14 cellular contexts compared by ENCODE assay signal in the genomic region with DNA sequence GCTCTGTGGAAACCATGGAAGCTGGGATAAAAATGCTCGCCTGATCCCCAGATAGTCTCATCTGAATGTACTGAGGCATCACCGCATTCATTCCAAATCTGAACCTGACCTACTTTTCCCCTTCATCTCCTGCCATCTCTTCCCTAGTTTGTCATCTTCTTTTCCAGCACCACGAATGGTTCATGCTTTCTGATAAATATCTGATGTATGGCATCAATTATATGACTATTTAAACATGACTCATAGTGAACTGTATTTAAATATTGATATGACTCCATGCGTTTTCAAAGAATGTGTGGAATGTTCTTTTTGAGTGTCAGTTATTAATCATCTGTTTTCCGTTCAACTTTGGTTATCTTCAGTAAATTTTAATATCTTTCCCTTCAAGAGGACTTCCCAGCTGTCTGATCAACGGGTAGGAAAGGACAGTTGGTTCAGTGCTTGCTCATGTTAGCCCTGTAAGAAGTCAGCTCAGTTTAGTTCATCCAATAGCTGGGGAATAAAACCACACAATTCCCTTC. TPM values are rescaled to one million over a fixed set of nuclear protein-coding genes. Genes with fewer than 3 reads are reported as not detected.
DNase-seq lines count a peak whose midpoint lies in the region; ATAC-seq and TF ChIP-seq lines count a peak whose summit lies in the region.
"Had no signal": no experiment of that assay in that cellular context is flagged by ENCODE, and none has a peak within 500 bp of the region (broad histone marks: within the 10 kb centered on the region; RNA-seq: fewer than 3 reads in every experiment).

No MANE protein-coding gene starts in this region.

- no peak overlapping the region for H3K4me3 Mint-ChIP-seq in activated B cell treated with CpG ODN at 0.5 μM for 24 hours
- H3K4me3 Mint-ChIP-seq: activated T-helper 17 cell treated with anti-CD3 and anti-CD28 coated beads, Interleukin-2, amount 50 U/mL, for 72 hours; central memory CD8-positive, alpha-beta T cell had no signal

- intact Hi-C loops in activated B cell treated with CpG ODN at 0.5 μM for 24 hours (cut with micrococcal nuclease), result loop anchor here (1.0 to 2.0 kb wide), 3 partner anchors 10 to 19 kb away; no protein-coding TSS in a partner anchor
- intact Hi-C loops in left ventricle myocardium superior (cut with micrococcal nuclease), result no loop called here

- ATAC-seq in HG02610 (IDR thresholded peaks at IDR 0.05; ENCODE audit: unreplicated experiment) (peak; percentile 50), activated B cell treated with CpG ODN at 0.5 μM for 24 hours (ENCODE audit: low read depth) (no peak), left ventricle myocardium superior (no peak), GM19395 (IDR thresholded peaks at IDR 0.05; ENCODE audit: unreplicated experiment) (no peak)
- ATAC-seq: activated T-helper 17 cell treated with anti-CD3 and anti-CD28 coated beads, Interleukin-2, amount 50 U/mL, for 72 hours had no signal

- DNase-seq in activated B cell treated with CpG ODN at 0.5 μM for 24 hours, result no peak
- peak; percentile 46 for DNase-seq in glomerular visceral epithelial cell (ENCODE audit: extremely low spot score)
- DNase-seq in left ventricle myocardium superior, result no peak
- no peak for DNase-seq in NCI-H69 (lab: John Stamatoyannopoulos, UW)
- no peak for DNase-seq in NCI-H446 treated with DMSO at 0.1 percent for 48 hours (lab: John Stamatoyannopoulos, UW)
- DNase-seq: activated CD4-positive, alpha-beta T cell treated with anti-CD3 and anti-CD28 coated beads for 1 hour; DMS 273 treated with DMSO at 0.1 percent for 48 hours; NCI-H1048; NCI-H510A treated with DMSO at 0.1 percent for 48 hours; stimulated activated CD4-positive, alpha-beta T cell treated with anti-CD3 and anti-CD28 coated beads, Interleukin-4, amount 100 ng/mL, for 24 hours had no signal

- H3K27me3 Mint-ChIP-seq in activated B cell treated with CpG ODN at 0.5 μM for 24 hours, result no peaks in the 10 kb centered on the region
- H3K27me3 Mint-ChIP-seq: activated T-helper 17 cell treated with anti-CD3 and anti-CD28 coated beads, Interleukin-2, amount 50 U/mL, for 72 hours; central memory CD8-positive, alpha-beta T cell had no signal

- no peaks in the 10 kb centered on the region for H3K9me3 Mint-ChIP-seq in activated B cell treated with CpG ODN at 0.5 μM for 24 hours
- H3K9me3 Mint-ChIP-seq: activated T-helper 17 cell treated with anti-CD3 and anti-CD28 coated beads, Interleukin-2, amount 50 U/mL, for 72 hours had no signal

- no peak for TF ChIP-seq CTCF in activated B cell treated with CpG ODN at 0.5 μM for 24 hours (IDR thresholded peaks at IDR 0.05)

- POLR2A ChIA-PET in activated B cell treated with CpG ODN at 0.5 μM for 24 hours (lab: Charles Lee), result interaction anchor here (0.6 to 3.1 kb wide), 3 partner anchors 21 to 810 kb away, joined by 3 to 15 read pairs (median 7); partner anchors contain the start of gene BASP1

- peaks cover 89% of the 10 kb centered on the region for H3K4me1 Mint-ChIP-seq in activated B cell treated with CpG ODN at 0.5 μM for 24 hours
- H3K4me1 Mint-ChIP-seq: activated T-helper 17 cell treated with anti-CD3 and anti-CD28 coated beads, Interleukin-2, amount 50 U/mL, for 72 hours; central memory CD8-positive, alpha-beta T cell had no signal

- CTCF ChIA-PET in activated B cell treated with CpG ODN at 0.5 μM for 24 hours (lab: Charles Lee), result interaction anchor here (1.1 kb wide), 1 partner anchor 22 kb away, joined by 4 read pairs; no protein-coding TSS in a partner anchor

- peaks cover 73% of the 10 kb centered on the region for H3K36me3 Mint-ChIP-seq in activated B cell treated with CpG ODN at 0.5 μM for 24 hours (ENCODE audit: low read depth)

- H3K27ac Mint-ChIP-seq in activated B cell treated with CpG ODN at 0.5 μM for 24 hours, result peak overlapping the region; percentile 1
- H3K27ac Mint-ChIP-seq: activated T-helper 17 cell treated with anti-CD3 and anti-CD28 coated beads, Interleukin-2, amount 50 U/mL, for 72 hours had no signal

RNA-seq across cellular contexts. Expression of gene BASP1, which starts 21.1 kb away (rescaled TPM):
- total RNA-seq in activated B cell treated with CpG ODN at 0.5 μM for 24 hours (316 and 318 TPM in 2 replicates), left ventricle myocardium superior (2.0 TPM)

Comparison
In these comparisons a context has a peak if more than half of its experiments do, and no peak if none do; other contexts are left out.
1. RNA of gene BASP1, which starts 21.1 kb away (total RNA-seq): 316 to 318 TPM in activated B cell treated with CpG ODN at 0.5 μM for 24 hours; 2.0 TPM in left ventricle myocardium superior (single experiment); every median in the first group is over 100 times any median in the second.